ENCODE assay signal across 9 cellular contexts in the genomic region with DNA sequence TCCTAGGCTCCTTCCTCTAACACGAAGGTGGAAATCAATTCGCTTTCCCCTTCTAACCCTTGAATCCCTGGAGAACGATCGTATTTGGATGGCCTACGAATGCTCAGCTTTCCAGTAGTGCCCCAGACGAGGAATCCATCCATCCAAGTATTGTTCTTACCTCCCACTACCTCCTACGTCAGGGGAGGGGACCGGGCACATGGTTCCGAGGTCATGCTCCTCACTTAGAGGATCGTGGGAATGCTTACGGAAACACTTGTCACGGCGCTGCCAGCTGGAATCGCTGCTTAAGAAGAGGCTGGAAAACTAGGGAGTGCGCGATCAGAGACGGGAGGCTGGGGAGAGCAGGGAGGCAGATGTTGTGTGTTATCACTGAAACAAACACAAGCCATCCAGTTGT. TPM values are rescaled to one million over a fixed set of nuclear protein-coding genes. Genes with fewer than 3 reads are reported as not detected.
DNase-seq lines count a peak whose midpoint lies in the region; ATAC-seq and TF ChIP-seq lines count a peak whose summit lies in the region.
"Had no signal": no experiment of that assay in that cellular context is flagged by ENCODE, and none has a peak within 500 bp of the region (broad histone marks: within the 10 kb centered on the region; RNA-seq: fewer than 3 reads in every experiment).

No MANE protein-coding gene starts in this region.

- H2BK12ac ChIP-seq in neuronal stem cell (ENCODE audit: low read length): no peak overlapping the region

- no peak overlapping the region for H2BK5ac ChIP-seq in neuronal stem cell (ENCODE audit: low read length)

- H3K27me3 Mint-ChIP-seq in natural killer cell (ENCODE audit: low read depth in 2 of 2): no peaks in the 10 kb centered on the region
- H3K27me3 Mint-ChIP-seq in natural killer cell treated with Interleukin-12 subunit alpha and Interleukin-12 subunit beta and Interleukin-15 and Interleukin-18, amount 100 ng/mL, for 72 hours: no peaks in the 10 kb centered on the region
- H3K27me3 Mint-ChIP-seq in osteocyte (ENCODE audit: unreplicated experiment): no peaks in the 10 kb centered on the region

- WGBS in aorta, 2 donors: 4 to 7% methylated on average over 17 of the region's 17 CpGs
- WGBS in neuronal stem cell (ENCODE audit: extremely low coverage in 2 of 2, insufficient read length in 2 of 2, insufficient replicate concordance in 1 of 2), 2 donors: no CpG with 5 or more reads among the region's 17 CpGs

- no peaks in the 10 kb centered on the region for H3K9me3 ChIP-seq in aorta (ENCODE audit: control insufficient read depth, low read length)
- H3K9me3 ChIP-seq in neuronal stem cell (replicated peaks in 1 of 2; ENCODE audit: control insufficient read depth in 2 of 2, insufficient read depth in 1 of 2, low read depth in 1 of 2, low read length in 2 of 2): no peaks in the 10 kb centered on the region

- H3K27ac ChIP-seq in aorta (ENCODE audit: low read depth in 1 of 2, low read length in 2 of 2) (peak overlapping the region; percentile 88 to 94), neuronal stem cell (replicated peaks; ENCODE audit: low read length) (no peak overlapping the region)

- no peak overlapping the region for H4K8ac ChIP-seq in neuronal stem cell (ENCODE audit: low read depth, low read length)

- DNase-seq in natural killer cell: no peak
- no peak for DNase-seq in natural killer cell treated with Interleukin-12 subunit alpha and Interleukin-12 subunit beta and Interleukin-15 and Interleukin-18, amount 100 ng/mL, for 72 hours (ENCODE audit: low spot score)
- peak; percentile 64 for DNase-seq in glomerular endothelial cell (ENCODE audit: extremely low read depth, low read depth, low spot score)
- DNase-seq in osteocyte (ENCODE audit: extremely low spot score, unreplicated experiment): peak; percentile 91
- DNase-seq in aorta: peak; percentile 87 to 93
- DNase-seq in RKO (ENCODE audit: low spot score): no peak
- no peak for DNase-seq in neuronal stem cell (ENCODE audit: low spot score)
- no peak for DNase-seq in cerebellar cortex (ENCODE audit: low spot score)
- DNase-seq: midbrain had no signal

- no peak overlapping the region for H3K9ac ChIP-seq in neuronal stem cell (ENCODE audit: low read depth, low read length, poor library complexity)

- H3K4me1 Mint-ChIP-seq in natural killer cell: peaks cover 85 to 90% of the 10 kb centered on the region in 2 donors
- H3K4me1 Mint-ChIP-seq in natural killer cell treated with Interleukin-12 subunit alpha and Interleukin-12 subunit beta and Interleukin-15 and Interleukin-18, amount 100 ng/mL, for 72 hours (ENCODE audit: low read depth in 2 of 2): peaks cover 61 to 70% of the 10 kb centered on the region in 2 donors
- H3K4me1 Mint-ChIP-seq in osteocyte (ENCODE audit: unreplicated experiment): peaks cover 98% of the 10 kb centered on the region

- TF ChIP-seq CTCF in natural killer cell (IDR thresholded peaks at IDR 0.05) (no peak), osteocyte (IDR thresholded peaks at IDR 0.05) (no peak)

- H2AK5ac ChIP-seq in neuronal stem cell (ENCODE audit: low read depth, low read length): no peak overlapping the region

- H3K36me3 Mint-ChIP-seq in natural killer cell (no peaks in the 10 kb centered on the region), osteocyte (ENCODE audit: unreplicated experiment) (peaks cover 13% of the 10 kb centered on the region)
- H3K36me3 Mint-ChIP-seq in natural killer cell treated with Interleukin-12 subunit alpha and Interleukin-12 subunit beta and Interleukin-15 and Interleukin-18, amount 100 ng/mL, for 72 hours: no peaks in the 10 kb centered on the region

- no peak overlapping the region for H4K91ac ChIP-seq in neuronal stem cell (ENCODE audit: low read depth, low read length, poor library complexity)

- no peak overlapping the region for H3K4me2 ChIP-seq in neuronal stem cell (ENCODE audit: insufficient read depth, low read length, poor library complexity, severe bottlenecking)

- H3K18ac ChIP-seq in neuronal stem cell (ENCODE audit: low read length): no peak overlapping the region

- H2BK120ac ChIP-seq in neuronal stem cell (ENCODE audit: low read depth, low read length): no peak overlapping the region

- H3K79me1 ChIP-seq in neuronal stem cell (ENCODE audit: low read depth, low read length): peaks cover 7% of the 10 kb centered on the region

- no peak overlapping the region for H3K4ac ChIP-seq in neuronal stem cell (ENCODE audit: low read length)

- no peak overlapping the region for H2AFZ ChIP-seq in neuronal stem cell (ENCODE audit: low read length)

- H3K27ac Mint-ChIP-seq in natural killer cell (peak overlapping the region; percentile 61 to 65), osteocyte (ENCODE audit: unreplicated experiment) (peak overlapping the region; percentile 99)
- peak overlapping the region in 1 of 2 donors; percentile 85 for H3K27ac Mint-ChIP-seq in natural killer cell treated with Interleukin-12 subunit alpha and Interleukin-12 subunit beta and Interleukin-15 and Interleukin-18, amount 100 ng/mL, for 72 hours

- H3K27me3 ChIP-seq in aorta (ENCODE audit: control insufficient read depth in 1 of 2, insufficient read depth in 2 of 2, low read length in 1 of 2) (no peaks in the 10 kb centered on the region), neuronal stem cell (ENCODE audit: control insufficient read depth in 3 of 3, insufficient read depth in 3 of 3, low read depth in 1 of 3, low read length in 3 of 3) (no peaks in the 10 kb centered on the region)

- intact Hi-C loops in natural killer cell (cut with micrococcal nuclease) (no loop called here), aorta (cut with DNase I) (no loop called here)

- H3K14ac ChIP-seq in neuronal stem cell (ENCODE audit: low read length): no peak overlapping the region

- H3K4me1 ChIP-seq in aorta (ENCODE audit: control insufficient read depth in 1 of 2, insufficient read depth in 2 of 2, low read length in 2 of 2): peaks cover 18 to 19% of the 10 kb centered on the region in 2 donors
- peaks cover 2 to 12% of the 10 kb centered on the region in 2 donors for H3K4me1 ChIP-seq in neuronal stem cell (ENCODE audit: control insufficient read depth in 2 of 2, insufficient read depth in 1 of 2, low read depth in 1 of 2, low read length in 2 of 2)

- no peaks in the 10 kb centered on the region for H3K9me3 Mint-ChIP-seq in natural killer cell
- no peaks in the 10 kb centered on the region for H3K9me3 Mint-ChIP-seq in natural killer cell treated with Interleukin-12 subunit alpha and Interleukin-12 subunit beta and Interleukin-15 and Interleukin-18, amount 100 ng/mL, for 72 hours
- no peaks in the 10 kb centered on the region for H3K9me3 Mint-ChIP-seq in osteocyte (ENCODE audit: unreplicated experiment)

- H3K4me3 ChIP-seq in aorta (ENCODE audit: low read length in 2 of 2): no peak overlapping the region
- no peak overlapping the region for H3K4me3 ChIP-seq in neuronal stem cell (ENCODE audit: low read length in 2 of 2)

- ATAC-seq in natural killer cell (no peak), aorta (ENCODE audit: low FRiP score) (peak; percentile 81)
- ATAC-seq in natural killer cell treated with Interleukin-12 subunit alpha and Interleukin-12 subunit beta and Interleukin-15 and Interleukin-18, amount 100 ng/mL, for 72 hours: no peak

- no peak overlapping the region for H2BK15ac ChIP-seq in neuronal stem cell (ENCODE audit: low read length)

- no peak overlapping the region for H3K4me3 Mint-ChIP-seq in natural killer cell
- H3K4me3 Mint-ChIP-seq in natural killer cell treated with Interleukin-12 subunit alpha and Interleukin-12 subunit beta and Interleukin-15 and Interleukin-18, amount 100 ng/mL, for 72 hours: no peak overlapping the region
- H3K4me3 Mint-ChIP-seq in osteocyte (ENCODE audit: unreplicated experiment): peak overlapping the region; percentile 46

- no peak overlapping the region for H3K23ac ChIP-seq in neuronal stem cell (ENCODE audit: low read depth, low read length, poor library complexity)

- H3K36me3 ChIP-seq in aorta (ENCODE audit: control insufficient read depth in 1 of 2, insufficient read depth in 2 of 2, low read length in 1 of 2) (no peaks in the 10 kb centered on the region), neuronal stem cell (replicated peaks in 1 of 2; ENCODE audit: control insufficient read depth in 2 of 2, insufficient read depth in 2 of 2, low read length in 2 of 2) (peaks cover 7 to 43% of the 10 kb centered on the region in 2 donors)

RNA-seq across cellular contexts. Expression of gene CAPZB, which starts 47.4 kb away (rescaled TPM):
- 100 to 1,000 TPM; 369 to 393 (median 375) TPM for total RNA-seq in natural killer cell
- total RNA-seq in natural killer cell treated with Interleukin-12 subunit alpha and Interleukin-12 subunit beta and Interleukin-15 and Interleukin-18, amount 100 ng/mL, for 72 hours: 100 to 1,000 TPM; 270 to 359 TPM
- 166 and 215 TPM in 2 replicates for total RNA-seq in glomerular endothelial cell
- 403 and 412 TPM in 2 replicates for total RNA-seq in osteocyte
- 100 to 1,000 TPM; 289 to 297 TPM for total RNA-seq in aorta
- 100 to 1,000 TPM; 230 to 254 TPM for polyA plus RNA-seq in aorta
- polyA plus RNA-seq in neuronal stem cell (2013, experiment 1 of 2): 295 TPM
- polyA plus RNA-seq in neuronal stem cell (2013, experiment 2 of 2): 299 TPM

Comparison
In these comparisons a context has a peak if more than half of its experiments do, and no peak if none do; other contexts are left out.
1. DNase-seq: peak in glomerular endothelial cell (single experiment), osteocyte (single experiment) and aorta (2 of 2); none in natural killer cell (single experiment), natural killer cell treated with Interleukin-12 subunit alpha and Interleukin-12 subunit beta and Interleukin-15 and Interleukin-18, amount 100 ng/mL, for 72 hours (single experiment), RKO (single experiment), neuronal stem cell (single experiment) and cerebellar cortex (single experiment).